In genomic region chr4:164716901-164717300, GRCh38 we compare ENCODE assay signal across 13 cellular contexts. TPM values are rescaled to one million over a fixed set of nuclear protein-coding genes. Genes with fewer than 3 reads are reported as not detected.
A peak's percentile ranks its signal among the peaks of the same experiment; 100 is the strongest.
DNase-seq lines count a peak whose midpoint lies in the region; ATAC-seq, FAIRE-seq and TF ChIP-seq lines count a peak whose summit lies in the region.
"Had no signal": no experiment of that assay in that cellular context is flagged by ENCODE, and none has a peak within 500 bp of the region (broad histone marks: within the 10 kb centered on the region; RNA-seq: fewer than 3 reads in every experiment).

No MANE protein-coding gene starts in this region.

- DNase-seq in HPDE6-E6E7 (ENCODE audit: extremely low spot score) (peak; percentile 8), bronchial epithelial cell (ENCODE audit: low read depth) (peak; percentile 4), pons (ENCODE audit: low spot score) (peak; percentile 24), NCI-H1105 treated with DMSO at 0.1 percent for 48 hours (lab: John Stamatoyannopoulos, UW) (no peak), NCI-H1436 treated with DMSO at 0.1 percent for 48 hours (lab: John Stamatoyannopoulos, UW) (no peak), C1 segment of cervical spinal cord (lab: John Stamatoyannopoulos, UW) (no peak)
- DNase-seq: activated CD8-positive, alpha-beta T cell treated with anti-CD3 and anti-CD28 coated beads for 36 hours; NCI-H774; stimulated activated CD4-positive, alpha-beta T cell treated with anti-CD3 and anti-CD28 coated beads, Interleukin-12 subunit alpha, Interleukin-12 subunit beta, amount 100 ng/mL, for 4 hours had no signal

- no peaks in the 10 kb centered on the region for H3K36me3 ChIP-seq in bronchial epithelial cell (ENCODE audit: control insufficient read depth, insufficient read depth, low read length)

- peak; percentile 30 for TF ChIP-seq CTCF in bronchial epithelial cell (IDR thresholded peaks at IDR 0.05; ENCODE audit: insufficient read depth, low read length, severe bottlenecking)

- peak; percentile 65 for ATAC-seq in GM18907 (IDR thresholded peaks at IDR 0.05; ENCODE audit: unreplicated experiment)
- ATAC-seq: activated CD8-positive, alpha-beta T cell treated with anti-CD3 and anti-CD28 coated beads for 36 hours had no signal

- H3K4me3 ChIP-seq in bronchial epithelial cell (ENCODE audit: low read depth, low read length) = no peak overlapping the region

- FAIRE-seq in bronchial epithelial cell (lab: Jason Lieb, UNC) = no peak
- FAIRE-seq: GM18507, islet of Langerhans had no signal

- no peaks in the 10 kb centered on the region for H3K27me3 ChIP-seq in bronchial epithelial cell (ENCODE audit: control insufficient read depth, insufficient read depth, low read length)

RNA-seq across cellular contexts. Expression of gene SMIM31, which starts 37.0 kb away (rescaled TPM):
- not detected in 2 replicates for total RNA-seq in bronchial epithelial cell
- total RNA-seq: activated CD8-positive, alpha-beta T cell treated with anti-CD3 and anti-CD28 coated beads for 36 hours; subcutaneous adipose tissue had no signal

Comparison
In these comparisons a context has a peak if more than half of its experiments do, and no peak if none do; other contexts are left out.
1. DNase-seq: peak in HPDE6-E6E7 (single experiment), bronchial epithelial cell (single experiment) and pons (single experiment); none in NCI-H1105 treated with DMSO at 0.1 percent for 48 hours (single experiment), NCI-H1436 treated with DMSO at 0.1 percent for 48 hours (single experiment) and C1 segment of cervical spinal cord (0 of 14).